In the genomic region with DNA sequence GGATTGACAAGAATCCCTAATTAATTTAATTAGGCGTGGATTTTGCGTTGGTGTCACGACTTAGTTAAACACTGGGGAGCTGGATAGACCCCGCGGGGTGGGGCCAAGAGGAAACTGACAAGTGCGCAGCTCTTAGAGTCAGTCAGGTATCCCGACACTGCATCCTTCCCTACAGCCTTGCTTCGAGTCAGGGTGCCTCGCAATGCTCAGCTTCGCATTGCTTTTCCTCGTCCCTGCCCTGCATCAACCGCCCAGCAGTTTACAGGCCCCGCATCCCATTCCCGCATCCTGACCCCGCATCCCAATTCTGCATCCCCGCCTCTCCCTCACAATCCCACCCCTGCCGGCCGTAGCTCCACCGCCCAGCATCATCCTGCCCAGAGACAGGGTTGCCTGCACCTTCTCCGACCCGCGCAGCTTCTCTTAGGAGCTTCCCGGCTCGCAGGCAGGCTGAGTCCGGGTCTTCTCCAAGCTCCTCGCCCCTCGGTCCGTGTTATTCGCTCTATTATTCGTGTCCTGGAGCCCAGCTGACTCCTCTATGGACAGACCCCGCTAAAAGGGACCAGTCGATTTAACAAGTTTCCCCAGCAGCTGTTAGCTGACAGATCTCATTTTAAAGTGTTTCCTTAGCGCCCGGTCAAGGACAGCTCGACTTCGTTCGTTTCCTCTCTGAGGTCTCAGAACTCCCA, we compare ENCODE assay signal across 9 cellular contexts. TPM values are rescaled to one million over a fixed set of nuclear protein-coding genes. Genes with fewer than 3 reads are reported as not detected.
DNase-seq lines count a peak whose midpoint lies in the region; ATAC-seq, FAIRE-seq and TF ChIP-seq lines count a peak whose summit lies in the region.
"Had no signal": no experiment of that assay in that cellular context is flagged by ENCODE, and none has a peak within 500 bp of the region (broad histone marks: within the 10 kb centered on the region; RNA-seq: fewer than 3 reads in every experiment).

No MANE protein-coding gene starts in this region.

- TF ChIP-seq RAD21 in HepG2 (CRISPR knock-in tag; IDR thresholded peaks at IDR 0.05): no peak

- peak overlapping the region; percentile 86 for H3K4me3 Mint-ChIP-seq in central memory CD8-positive, alpha-beta T cell

- H3K4me2 ChIP-seq in HepG2 (ENCODE audit: low read depth, low read length): peak overlapping the region; percentile 77

- H3K27ac Mint-ChIP-seq in central memory CD8-positive, alpha-beta T cell (ENCODE audit: low read depth): peak overlapping the region; percentile 94

- H3K4me1 Mint-ChIP-seq in central memory CD8-positive, alpha-beta T cell: peaks cover 52% of the 10 kb centered on the region

- H3K9ac ChIP-seq in HepG2 (ENCODE audit: insufficient read depth, low read depth, low read length): no peak overlapping the region

- intact Hi-C loops in HepG2 (cut with micrococcal nuclease; ENCODE audit: unreplicated experiment) (loop anchor here (5.0 kb wide), 1 partner anchor 205 kb away; no protein-coding TSS in a partner anchor), right lobe of liver (cut with DNase I) (no loop called here), upper lobe of right lung (cut with DNase I) (no loop called here)

- FAIRE-seq in HepG2 (lab: Jason Lieb, UNC): no peak

- in situ Hi-C loops in HepG2 (cut with HindIII; ENCODE audit: extremely low pct_ligation_motif_present, low pct_unique_long_range_greater_than_20kb): no loop called here

- TF ChIP-seq POLR2A in HepG2 (IDR thresholded peaks at IDR 0.05; ENCODE audit: insufficient read depth in 1 of 2, low read depth in 2 of 2, low read length in 2 of 2) (no peak), right lobe of liver (IDR thresholded peaks at IDR 0.05) (no peak)

- H3K27ac ChIP-seq in HepG2 (ENCODE audit: extremely low read length, insufficient read depth, low read length) (no peak overlapping the region), right lobe of liver (no peak overlapping the region), upper lobe of right lung (no peak overlapping the region)

- WGBS in HepG2 (ENCODE audit: low lambda C conversion rate): 15% methylated on average over 25 of the region's 37 CpGs
- WGBS in right lobe of liver (ENCODE audit: insufficient coverage, low coverage, low lambda C conversion rate, missing lambda C conversion rate): 7% methylated on average over 27 of the region's 37 CpGs

- TF ChIP-seq CTCF in HepG2 (CRISPR knock-in tag; IDR thresholded peaks at IDR 0.05): no peak
- no peak for TF ChIP-seq CTCF in right lobe of liver (IDR thresholded peaks at IDR 0.05)
- TF ChIP-seq CTCF in upper lobe of right lung (IDR thresholded peaks at IDR 0.05): no peak

- no peaks in the 10 kb centered on the region for H3K9me3 ChIP-seq in HepG2 (ENCODE audit: low read length)
- no peaks in the 10 kb centered on the region for H3K9me3 ChIP-seq in right lobe of liver
- H3K9me3 ChIP-seq in upper lobe of right lung: no peaks in the 10 kb centered on the region

- no TSS peak for BruUV-seq in HepG2 (replicated peaks; lab: Mats Ljungman, UMichigan)

- DNase-seq in HepG2 (ENCODE audit: low spot score) (no peak), right lobe of liver (no peak), NCI-H526 treated with DMSO at 0.1 percent for 48 hours (lab: John Stamatoyannopoulos, UW) (peak; percentile 44), retina (peak; percentile 84), upper lobe of right lung (no peak)
- no peak for DNase-seq in central memory CD8-positive, alpha-beta T cell (ENCODE audit: low spot score in 2 of 2)

- ATAC-seq in HepG2 (peak; percentile 9), right lobe of liver (no peak), upper lobe of right lung (no peak), GM21786 (IDR thresholded peaks at IDR 0.05; ENCODE audit: unreplicated experiment) (no peak), GM18868 (IDR thresholded peaks at IDR 0.05; ENCODE audit: unreplicated experiment) (no peak)
- no peak for ATAC-seq in central memory CD8-positive, alpha-beta T cell (replicated peaks; ENCODE audit: extremely low read depth, poor library complexity, severe bottlenecking)

- no peaks in the 10 kb centered on the region for H4K20me1 ChIP-seq in HepG2 (ENCODE audit: insufficient read depth, low read length)

- no peaks in the 10 kb centered on the region for H3K36me3 ChIP-seq in HepG2 (replicated peaks in 1 of 2; ENCODE audit: control insufficient read depth in 1 of 2, insufficient read depth in 2 of 2, low read length in 2 of 2)
- no peaks in the 10 kb centered on the region for H3K36me3 ChIP-seq in right lobe of liver
- no peaks in the 10 kb centered on the region for H3K36me3 ChIP-seq in upper lobe of right lung

- H3K4me1 ChIP-seq in HepG2 (ENCODE audit: insufficient read depth, low read length) (peaks cover 64% of the 10 kb centered on the region), right lobe of liver (peaks cover 0 to 33% (median 2%) of the 10 kb centered on the region in 4 donors), upper lobe of right lung (peaks cover 36% of the 10 kb centered on the region)

- peaks cover 14% of the 10 kb centered on the region for H3K79me2 ChIP-seq in HepG2 (ENCODE audit: insufficient read depth, low read length)

- H3K4me3 ChIP-seq in HepG2 (replicated peaks in 1 of 3; ENCODE audit: insufficient read depth in 1 of 3, low read depth in 2 of 3, low read length in 3 of 3) (peak overlapping the region in 2 of 3 experiments; percentile 58 to 75; a peak in 4 of 6 replicates), right lobe of liver (no peak overlapping the region), upper lobe of right lung (no peak overlapping the region)

- H3K9me3 Mint-ChIP-seq in central memory CD8-positive, alpha-beta T cell: no peaks in the 10 kb centered on the region

- peaks cover 10 to 66% of the 10 kb centered on the region in 2 experiments for H3K27me3 ChIP-seq in HepG2 (ENCODE audit: control insufficient read depth in 1 of 2, insufficient read depth in 2 of 2, low read length in 2 of 2)
- peaks cover 9 to 40% of the 10 kb centered on the region in 2 donors for H3K27me3 ChIP-seq in right lobe of liver
- peaks cover 73% of the 10 kb centered on the region for H3K27me3 ChIP-seq in upper lobe of right lung

- CTCF ChIA-PET in HepG2 (lab: Yijun Ruan, JAX; ENCODE audit: low intra/inter-chr PET ratio, low total read pairs): no interaction called here

- peaks cover 66% of the 10 kb centered on the region for H3K27me3 Mint-ChIP-seq in central memory CD8-positive, alpha-beta T cell

- no peak overlapping the region for H2AFZ ChIP-seq in HepG2 (ENCODE audit: low read length)

- POLR2A ChIA-PET in HepG2 (lab: Yijun Ruan, JAX): interaction anchor here (1.0 kb wide), 1 partner anchor 9 kb away, joined by 4 read pairs; no protein-coding TSS in a partner anchor

- TF ChIP-seq EP300 in HepG2 (IDR thresholded peaks at IDR 0.05; ENCODE audit: low read depth in 2 of 2, low read length in 2 of 2): no peak
- no peak for TF ChIP-seq EP300 in HepG2 (CRISPR knock-in tag; IDR thresholded peaks at IDR 0.05; ENCODE audit: borderline replicate concordance)

- peaks cover 26% of the 10 kb centered on the region for H3K36me3 Mint-ChIP-seq in central memory CD8-positive, alpha-beta T cell (ENCODE audit: insufficient read depth)

RNA-seq across cellular contexts. Expression of a gene that starts 0.7 kb away (rescaled TPM):
- 0.11 and 0.13 TPM in 2 replicates for total RNA-seq in HepG2 (2016; rRNA removed; fragmentation: Illumina TruSeq; extraction: Trizol)
- 0.09 and 0.10 TPM in 2 replicates for total RNA-seq in HepG2 (2016; cell fraction: cytosol; rRNA removed; fragmentation: Illumina TruSeq; extraction: Trizol; ENCODE audit: low read depth)
- total RNA-seq in HepG2 (2016; cell fraction: insoluble cytoplasmic fraction; rRNA removed; fragmentation: Illumina TruSeq; extraction: Trizol): 0.09 TPM in 1 of 2 replicates, not detected in the other
- total RNA-seq in HepG2 (2016; cell fraction: membrane; rRNA removed; fragmentation: Illumina TruSeq; extraction: Trizol): 0.21 and 0.28 TPM in 2 replicates
- total RNA-seq in HepG2 (2016; cell fraction: nucleus; rRNA removed; fragmentation: Illumina TruSeq; extraction: Trizol): 0.25 and 0.28 TPM in 2 replicates
- polyA plus RNA-seq in HepG2 (2011; rRNA removed): not detected in 2 replicates
- polyA plus RNA-seq in HepG2 (2011; cell fraction: cytosol; rRNA removed): 0.01 TPM in 1 of 2 replicates, not detected in the other
- 0.03 TPM in 1 of 2 replicates, not detected in the other for polyA plus RNA-seq in HepG2 (2011; cell fraction: nucleus; rRNA removed)
- polyA plus RNA-seq in HepG2 (2012): 0.05 and 0.09 TPM in 2 replicates
- 0.07 and 0.19 TPM in 2 replicates for polyA plus RNA-seq in HepG2 (2016; cell fraction: cytosol; fragmentation: Illumina TruSeq; extraction: Trizol; ENCODE audit: low read depth)
- polyA plus RNA-seq in HepG2 (2016; cell fraction: insoluble cytoplasmic fraction; fragmentation: Illumina TruSeq; extraction: Trizol; ENCODE audit: low read depth): 0.10 TPM in 1 of 2 replicates, not detected in the other
- polyA plus RNA-seq in HepG2 (2016; cell fraction: membrane; fragmentation: Illumina TruSeq; extraction: Trizol; ENCODE audit: low read depth): 0.15 and 0.17 TPM in 2 replicates
- 0.15 and 0.21 TPM in 2 replicates for polyA plus RNA-seq in HepG2 (2016; cell fraction: nucleus; fragmentation: Illumina TruSeq; extraction: Trizol; ENCODE audit: insufficient read depth, low read depth)
- polyA minus RNA-seq in HepG2 (2011; rRNA and poly(A)+ RNA removed; ENCODE audit: low replicate concordance): not detected in 2 replicates
- 0.10 TPM in 1 of 2 replicates, not detected in the other for polyA minus RNA-seq in HepG2 (2011; cell fraction: cytosol; rRNA and poly(A)+ RNA removed)
- 0.13 and 0.37 TPM in 2 replicates for polyA minus RNA-seq in HepG2 (2011; cell fraction: nucleus; rRNA and poly(A)+ RNA removed)
- total RNA-seq in right lobe of liver: under 1 TPM in 1 of 6 experiments, not detected in 5; 0.12 TPM
- 0.49 TPM for total RNA-seq in upper lobe of right lung
- total RNA-seq: dermis microvascular lymphatic vessel endothelial cell had no signal

RNA-seq across cellular contexts. Expression of a gene that starts 3.0 kb away (rescaled TPM):
- total RNA-seq in HepG2 (2016; rRNA removed; fragmentation: Illumina TruSeq; extraction: Trizol) (63.0 and 71.9 TPM in 2 replicates), right lobe of liver (10 to 100 TPM; 10.8 to 22.1 (median 11.7) TPM), upper lobe of right lung (28.1 TPM)
- total RNA-seq in HepG2 (2016; cell fraction: cytosol; rRNA removed; fragmentation: Illumina TruSeq; extraction: Trizol; ENCODE audit: low read depth): 79.4 and 93.3 TPM in 2 replicates
- 58.4 and 76.6 TPM in 2 replicates for total RNA-seq in HepG2 (2016; cell fraction: insoluble cytoplasmic fraction; rRNA removed; fragmentation: Illumina TruSeq; extraction: Trizol)
- 22.8 and 25.2 TPM in 2 replicates for total RNA-seq in HepG2 (2016; cell fraction: membrane; rRNA removed; fragmentation: Illumina TruSeq; extraction: Trizol)
- 75.2 and 78.5 TPM in 2 replicates for total RNA-seq in HepG2 (2016; cell fraction: nucleus; rRNA removed; fragmentation: Illumina TruSeq; extraction: Trizol)
- 4.1 and 4.9 TPM in 2 replicates for polyA plus RNA-seq in HepG2 (2011; rRNA removed)
- 2.4 and 3.1 TPM in 2 replicates for polyA plus RNA-seq in HepG2 (2011; cell fraction: cytosol; rRNA removed)
- polyA plus RNA-seq in HepG2 (2011; cell fraction: nucleus; rRNA removed): 3.2 and 3.5 TPM in 2 replicates
- polyA plus RNA-seq in HepG2 (2012): 11.4 and 15.5 TPM in 2 replicates
- 3.7 and 4.7 TPM in 2 replicates for polyA plus RNA-seq in HepG2 (2016; cell fraction: cytosol; fragmentation: Illumina TruSeq; extraction: Trizol; ENCODE audit: low read depth)
- 56.6 and 58.3 TPM in 2 replicates for polyA plus RNA-seq in HepG2 (2016; cell fraction: insoluble cytoplasmic fraction; fragmentation: Illumina TruSeq; extraction: Trizol; ENCODE audit: low read depth)
- 8.6 and 9.5 TPM in 2 replicates for polyA plus RNA-seq in HepG2 (2016; cell fraction: membrane; fragmentation: Illumina TruSeq; extraction: Trizol; ENCODE audit: low read depth)
- polyA plus RNA-seq in HepG2 (2016; cell fraction: nucleus; fragmentation: Illumina TruSeq; extraction: Trizol; ENCODE audit: insufficient read depth, low read depth): 20.7 and 22.9 TPM in 2 replicates
- polyA minus RNA-seq in HepG2 (2011; rRNA and poly(A)+ RNA removed; ENCODE audit: low replicate concordance): 3.2 and 13.5 TPM in 2 replicates
- polyA minus RNA-seq in HepG2 (2011; cell fraction: cytosol; rRNA and poly(A)+ RNA removed): 6.7 and 8.6 TPM in 2 replicates
- 64.5 and 72.1 TPM in 2 replicates for polyA minus RNA-seq in HepG2 (2011; cell fraction: nucleus; rRNA and poly(A)+ RNA removed)

Comparison
In these comparisons a context has a peak if more than half of its experiments do, and no peak if none do; other contexts are left out.
1. H3K4me3 ChIP-seq: peak in HepG2 (2 of 3); none in right lobe of liver (0 of 3) and upper lobe of right lung (single experiment).
2. DNase-seq: peak in NCI-H526 treated with DMSO at 0.1 percent for 48 hours (single experiment) and retina (single experiment); none in HepG2 (single experiment), right lobe of liver (0 of 3), central memory CD8-positive, alpha-beta T cell (0 of 2) and upper lobe of right lung (single experiment).